ENCODE assay signal across 25 cellular contexts in genomic region chr12:57048423-57048822, GRCh38. TPM values are rescaled to one million over a fixed set of nuclear protein-coding genes. Genes with fewer than 3 reads are reported as not detected.
DNase-seq lines count a peak whose midpoint lies in the region; ATAC-seq and TF ChIP-seq lines count a peak whose summit lies in the region.
"Had no signal": no experiment of that assay in that cellular context is flagged by ENCODE, and none has a peak within 500 bp of the region (broad histone marks: within the 10 kb centered on the region; RNA-seq: fewer than 3 reads in every experiment).

No MANE protein-coding gene starts in this region.

- H3K4me3 ChIP-seq in smooth muscle cell (peak overlapping the region; percentile 21), sigmoid colon (no peak overlapping the region), WERI-Rb-1 (ENCODE audit: low read depth, low read length) (no peak overlapping the region)
- H3K4me3 ChIP-seq: breast epithelium, heart left ventricle, SJCRH30 had no signal

- H3K9me3 Mint-ChIP-seq in central memory CD8-positive, alpha-beta T cell = no peaks in the 10 kb centered on the region
- no peaks in the 10 kb centered on the region for H3K9me3 Mint-ChIP-seq in endothelial cell (ENCODE audit: unreplicated experiment)

- H3K4me2 ChIP-seq in smooth muscle cell = no peak overlapping the region
- H3K4me2 ChIP-seq: KMS-11 had no signal

- H3K9me3 ChIP-seq in KOPT-K1 (ENCODE audit: insufficient read depth, low read length, poor library complexity, severe bottlenecking) (no peaks in the 10 kb centered on the region), smooth muscle cell (replicated peaks; ENCODE audit: low read depth) (no peaks in the 10 kb centered on the region), sigmoid colon (no peaks in the 10 kb centered on the region), WERI-Rb-1 (ENCODE audit: severe bottlenecking) (no peaks in the 10 kb centered on the region)
- H3K9me3 ChIP-seq: breast epithelium, heart left ventricle had no signal

- peaks cover 38% of the 10 kb centered on the region for H3K4me1 Mint-ChIP-seq in central memory CD8-positive, alpha-beta T cell
- H3K4me1 Mint-ChIP-seq in endothelial cell (ENCODE audit: unreplicated experiment) = peaks cover 15% of the 10 kb centered on the region

- 100% methylated on average over 1 of the region's 1 CpG for WGBS in smooth muscle cell (ENCODE audit: low lambda C conversion rate)
- WGBS in sigmoid colon, 2 donors = 38 to 68% methylated on average over 1 of the region's 1 CpG

- no peaks in the 10 kb centered on the region for H3K27me3 Mint-ChIP-seq in central memory CD8-positive, alpha-beta T cell
- peaks cover 5% of the 10 kb centered on the region for H3K27me3 Mint-ChIP-seq in endothelial cell (ENCODE audit: unreplicated experiment)

- no peaks in the 10 kb centered on the region for H3K36me3 Mint-ChIP-seq in central memory CD8-positive, alpha-beta T cell (ENCODE audit: insufficient read depth)
- peaks cover 3% of the 10 kb centered on the region for H3K36me3 Mint-ChIP-seq in endothelial cell (ENCODE audit: low read depth, unreplicated experiment)

- TF ChIP-seq POLR2A in sigmoid colon (IDR thresholded peaks at IDR 0.05) = no peak

- H3K27ac ChIP-seq in KOPT-K1 (ENCODE audit: low read depth, low read length, poor library complexity, severe bottlenecking) = peak overlapping the region; percentile 74
- no peak overlapping the region for H3K27ac ChIP-seq in smooth muscle cell (ENCODE audit: low read depth)
- H3K27ac ChIP-seq in sigmoid colon = no peak overlapping the region
- no peak overlapping the region for H3K27ac ChIP-seq in WERI-Rb-1
- H3K27ac ChIP-seq: breast epithelium, heart left ventricle, KMS-11, SJCRH30 had no signal

- H3K4me3 Mint-ChIP-seq in central memory CD8-positive, alpha-beta T cell = peak overlapping the region; percentile 14
- H3K4me3 Mint-ChIP-seq in endothelial cell (ENCODE audit: unreplicated experiment) = no peak overlapping the region

- TF ChIP-seq EP300 in sigmoid colon (IDR thresholded peaks at IDR 0.05) = no peak

- H3K27ac Mint-ChIP-seq in central memory CD8-positive, alpha-beta T cell (ENCODE audit: low read depth) = peak overlapping the region; percentile 12
- no peak overlapping the region for H3K27ac Mint-ChIP-seq in endothelial cell (ENCODE audit: unreplicated experiment)

- intact Hi-C loops in sigmoid colon (cut with DNase I) = no loop called here

- no peaks in the 10 kb centered on the region for H4K20me1 ChIP-seq in smooth muscle cell (ENCODE audit: low read depth)

- DNase-seq in activated CD8-positive, alpha-beta memory T cell treated with anti-CD3 and anti-CD28 coated beads for 24 hours = peak; percentile 54
- DNase-seq in activated CD8-positive, alpha-beta memory T cell treated with anti-CD3 and anti-CD28 coated beads, Interleukin-2, amount 50 U/mL, for 48 hours = no peak
- DNase-seq in central memory CD8-positive, alpha-beta T cell (ENCODE audit: low spot score in 2 of 2) = no peak
- DNase-seq in smooth muscle cell (lab: John Stamatoyannopoulos, UW; ENCODE audit: unreplicated experiment) (no peak), sigmoid colon (no peak), endothelial cell (ENCODE audit: low spot score) (no peak), WERI-Rb-1 (no peak)
- DNase-seq: C1 segment of cervical spinal cord, cortex of kidney, heart left ventricle, left ventricle myocardium superior, midbrain, NCI-H1048, NCI-H187 treated with DMSO at 0.1 percent for 48 hours, NCI-H2227 treated with DMSO at 0.1 percent for 48 hours, SJCRH30, T-helper 1 cell had no signal

- no peak for ATAC-seq in central memory CD8-positive, alpha-beta T cell (replicated peaks; ENCODE audit: extremely low read depth, poor library complexity, severe bottlenecking)
- ATAC-seq: heart left ventricle, left ventricle myocardium superior had no signal

- no peaks in the 10 kb centered on the region for H3K36me3 ChIP-seq in KOPT-K1 (ENCODE audit: insufficient read depth, low read length)
- no peaks in the 10 kb centered on the region for H3K36me3 ChIP-seq in smooth muscle cell (ENCODE audit: low read depth)
- H3K36me3 ChIP-seq in sigmoid colon = no peaks in the 10 kb centered on the region
- no peaks in the 10 kb centered on the region for H3K36me3 ChIP-seq in WERI-Rb-1
- H3K36me3 ChIP-seq: breast epithelium, heart left ventricle, SJCRH30 had no signal

- H3K9ac ChIP-seq in smooth muscle cell (ENCODE audit: low read depth) = no peak overlapping the region
- H3K9ac ChIP-seq: KMS-11 had no signal

- peaks cover 6% of the 10 kb centered on the region for H3F3A ChIP-seq in smooth muscle cell (ENCODE audit: low read depth)

- peaks cover 3% of the 10 kb centered on the region for H3K27me3 ChIP-seq in smooth muscle cell (ENCODE audit: low read depth)
- H3K27me3 ChIP-seq in sigmoid colon = no peaks in the 10 kb centered on the region
- no peaks in the 10 kb centered on the region for H3K27me3 ChIP-seq in WERI-Rb-1 (ENCODE audit: insufficient read depth, low read depth, severe bottlenecking)
- H3K27me3 ChIP-seq: breast epithelium had no signal

- no peaks in the 10 kb centered on the region for H3K4me1 ChIP-seq in smooth muscle cell (ENCODE audit: low read depth)
- H3K4me1 ChIP-seq in sigmoid colon = peaks cover 0 to 22% (median 8%) of the 10 kb centered on the region in 4 donors
- H3K4me1 ChIP-seq: breast epithelium had no signal

- TF ChIP-seq CTCF in smooth muscle cell (IDR thresholded peaks at IDR 0.05; ENCODE audit: borderline replicate concordance, insufficient read depth, poor library complexity, severe bottlenecking) (no peak), sigmoid colon (IDR thresholded peaks at IDR 0.05) (no peak), endothelial cell (IDR thresholded peaks at IDR 0.05; ENCODE audit: unreplicated experiment) (no peak), WERI-Rb-1 (IDR thresholded peaks at IDR 0.05; ENCODE audit: low read depth, low read length) (no peak)

- H3K79me2 ChIP-seq in smooth muscle cell (ENCODE audit: low read depth) = no peaks in the 10 kb centered on the region

- no peak overlapping the region for H2AFZ ChIP-seq in smooth muscle cell (ENCODE audit: low read depth)

RNA-seq across cellular contexts. Expression of gene MYO1A, which starts 1.5 kb away (rescaled TPM):
- not detected in 2 replicates for total RNA-seq in smooth muscle cell
- polyA plus RNA-seq in smooth muscle cell = not detected in 2 replicates
- 1 to 10 TPM in 2 of 4 donors, under 1 TPM in 2; 0.71 to 7.2 (median 1.3) TPM for total RNA-seq in sigmoid colon
- 100 to 1,000 TPM in 2 of 3 donors, 10 to 100 TPM in 1; 89.5 to 112 (median 103) TPM for polyA plus RNA-seq in sigmoid colon
- 0.36 TPM for total RNA-seq in endothelial cell (ENCODE audit: unreplicated experiment)
- total RNA-seq: endothelial cell of umbilical vein, left ventricle myocardium superior, renal cortical epithelial cell, temporal lobe had no signal
- polyA plus RNA-seq: endothelial cell of umbilical vein had no signal

RNA-seq across cellular contexts. Expression of gene NEMP1, which starts 30.2 kb away (rescaled TPM):
- total RNA-seq in smooth muscle cell (8.9 and 12.6 TPM in 2 replicates), sigmoid colon (10 to 100 TPM; 11.5 to 13.6 (median 12.7) TPM), endothelial cell (ENCODE audit: unreplicated experiment) (17.6 TPM)
- polyA plus RNA-seq in smooth muscle cell (3.2 and 4.0 TPM in 2 replicates), sigmoid colon (1 to 10 TPM in 1 of 3 donors, under 1 TPM in 2; 0.60 to 6.2 (median 0.92) TPM)

RNA-seq across cellular contexts. Expression of gene TAC3, which starts 32.1 kb away (rescaled TPM):
- total RNA-seq in smooth muscle cell (0.90 and 6.3 TPM in 2 replicates), sigmoid colon (1 to 10 TPM in 2 of 4 donors, under 1 TPM in 1, not detected in 1; 0.66 to 4.5 (median 3.9) TPM), endothelial cell (ENCODE audit: unreplicated experiment) (18.0 TPM)
- polyA plus RNA-seq in smooth muscle cell (1.7 and 4.1 TPM in 2 replicates), sigmoid colon (1 to 10 TPM in 1 of 3 donors, not detected in 2; 4.1 TPM)
- total RNA-seq: A673, breast epithelium, endothelial cell of umbilical vein, heart left ventricle, left ventricle myocardium superior, renal cortical epithelial cell, SJCRH30 had no signal
- polyA plus RNA-seq: adipose tissue, endothelial cell of umbilical vein, heart left ventricle had no signal

RNA-seq across cellular contexts. Expression of gene NAB2, which starts 40.5 kb away (rescaled TPM):
- total RNA-seq in smooth muscle cell (57.8 and 58.3 TPM in 2 replicates), sigmoid colon (10 to 100 TPM; 24.8 to 28.9 (median 27.4) TPM), endothelial cell (ENCODE audit: unreplicated experiment) (14.0 TPM)
- polyA plus RNA-seq in smooth muscle cell (37.9 and 39.7 TPM in 2 replicates), sigmoid colon (1 to 10 TPM; 2.5 to 9.5 (median 5.4) TPM)

RNA-seq across cellular contexts. Expression of gene ZBTB39, which starts 42.1 kb away (rescaled TPM):
- total RNA-seq in smooth muscle cell (7.3 and 8.5 TPM in 2 replicates), sigmoid colon (1 to 10 TPM; 5.0 to 6.4 (median 5.6) TPM), endothelial cell (ENCODE audit: unreplicated experiment) (23.9 TPM)
- polyA plus RNA-seq in smooth muscle cell (2.6 and 3.6 TPM in 2 replicates), sigmoid colon (1 to 10 TPM in 2 of 3 donors, under 1 TPM in 1; 0.69 to 2.6 (median 1.2) TPM)
